26 cellular contexts compared by ENCODE assay signal in genomic region chr18:44630118-44630517, GRCh38.
"Had no signal": no experiment of that assay in that cellular context is flagged by ENCODE, and none has a peak within 500 bp of the region (broad histone marks: within the 10 kb centered on the region; RNA-seq: fewer than 3 reads in every experiment).

No MANE protein-coding gene starts in this region.

- H3K27me3 ChIP-seq: brain microvascular endothelial cell, cardiac muscle cell, Peyer's patch, SJCRH30 had no signal

- H3K36me3 Mint-ChIP-seq: activated naive CD4-positive, alpha-beta T cell treated with anti-CD3 and anti-CD28 coated beads, Interleukin-2, amount 10 ng/mL, durations not matched to agents 7 days and 5 days; activated naive CD8-positive, alpha-beta T cell treated with anti-CD3 and anti-CD28 coated beads for 36 hours had no signal

- H3K4me3 ChIP-seq: cardiac muscle cell, Peyer's patch, SJCRH30 had no signal

- H3K9me3 ChIP-seq: Peyer's patch, SJCRH30, SK-N-SH had no signal

- H3K9me3 Mint-ChIP-seq: activated naive CD4-positive, alpha-beta T cell treated with anti-CD3 and anti-CD28 coated beads, Interleukin-2, amount 10 ng/mL, durations not matched to agents 7 days and 5 days; T-helper 1 cell treated with Interleukin-12 subunit alpha and Interleukin-12 subunit beta and Interleukin-4 antibody, amounts not matched to agents 30 μg/mL and 1 μg/mL, for 36 hours had no signal

- DNase-seq: activated CD4-positive, alpha-beta T cell treated with anti-CD3 and anti-CD28 coated beads for 48 hours; activated CD4-positive, alpha-beta T cell treated with anti-CD3 and anti-CD28 coated beads, Interleukin-2, amount 50 U/mL, for 48 hours; activated CD8-positive, alpha-beta memory T cell treated with anti-CD3 and anti-CD28 coated beads for 24 hours; activated gamma-delta T cell treated with Interleukin-2 at 50 U/mL for 16 hours; activated naive CD4-positive, alpha-beta T cell treated with anti-CD3 and anti-CD28 coated beads, Interleukin-2, amount 10 ng/mL, durations not matched to agents 7 days and 5 days; activated naive CD8-positive, alpha-beta T cell treated with anti-CD3 and anti-CD28 coated beads for 36 hours; activated T-cell treated with anti-CD3 and anti-CD28 coated beads, Interleukin-2, amount 50 U/mL, for 48 hours; brain microvascular endothelial cell; Kasumi-1; NCI-H1092; NCI-H1417 treated with DMSO at 0.1 percent for 48 hours; NCI-H1694 treated with DMSO at 0.1 percent for 48 hours; NCI-H2029 treated with DMSO at 0.1 percent for 48 hours; NCI-H345; NCI-H510A; NCI-H69; NK-92 treated with Interleukin-12 subunit alpha and Interleukin-12 subunit beta, amount 100 ng/mL, for 24 hours; Peyer's patch; Right ventricle myocardium superior; SJCRH30; SK-N-SH; SW 1271 had no signal

- H3K4me1 Mint-ChIP-seq: activated naive CD4-positive, alpha-beta T cell treated with anti-CD3 and anti-CD28 coated beads, Interleukin-2, amount 10 ng/mL, durations not matched to agents 7 days and 5 days had no signal

- H3K9ac ChIP-seq: SK-N-SH had no signal

- H3K27ac ChIP-seq: brain microvascular endothelial cell, cardiac muscle cell, Peyer's patch, RWPE1, SJCRH30 had no signal

- H3K27ac Mint-ChIP-seq: activated naive CD4-positive, alpha-beta T cell treated with anti-CD3 and anti-CD28 coated beads, Interleukin-2, amount 10 ng/mL, durations not matched to agents 7 days and 5 days; activated naive CD8-positive, alpha-beta T cell treated with anti-CD3 and anti-CD28 coated beads for 36 hours; activated T-helper 2 cell treated with anti-CD3 and anti-CD28 coated beads, Interferon-gamma antibody, Interleukin-2, Interleukin-4, amounts not matched to agents 10 μg/mL and 5 μg/mL and 100 μg/mL, durations not matched to agents 14 hours and 24 hours and 36 hours; T-helper 1 cell treated with Interleukin-12 subunit alpha and Interleukin-12 subunit beta and Interleukin-4 antibody, amounts not matched to agents 30 μg/mL and 1 μg/mL, for 36 hours had no signal

- H3K4me3 Mint-ChIP-seq: activated naive CD4-positive, alpha-beta T cell treated with anti-CD3 and anti-CD28 coated beads, Interleukin-2, amount 10 ng/mL, durations not matched to agents 7 days and 5 days; activated naive CD8-positive, alpha-beta T cell treated with anti-CD3 and anti-CD28 coated beads for 36 hours; T-helper 1 cell treated with Interleukin-12 subunit alpha and Interleukin-12 subunit beta and Interleukin-4 antibody, amounts not matched to agents 30 μg/mL and 1 μg/mL, for 36 hours had no signal

- H3K36me3 ChIP-seq: brain microvascular endothelial cell, cardiac muscle cell, Peyer's patch, SJCRH30 had no signal

- H3K4me2 ChIP-seq: SK-N-SH had no signal

- H3K4me1 ChIP-seq: Peyer's patch had no signal
